10 cellular contexts compared by ENCODE assay signal in the genomic region with DNA sequence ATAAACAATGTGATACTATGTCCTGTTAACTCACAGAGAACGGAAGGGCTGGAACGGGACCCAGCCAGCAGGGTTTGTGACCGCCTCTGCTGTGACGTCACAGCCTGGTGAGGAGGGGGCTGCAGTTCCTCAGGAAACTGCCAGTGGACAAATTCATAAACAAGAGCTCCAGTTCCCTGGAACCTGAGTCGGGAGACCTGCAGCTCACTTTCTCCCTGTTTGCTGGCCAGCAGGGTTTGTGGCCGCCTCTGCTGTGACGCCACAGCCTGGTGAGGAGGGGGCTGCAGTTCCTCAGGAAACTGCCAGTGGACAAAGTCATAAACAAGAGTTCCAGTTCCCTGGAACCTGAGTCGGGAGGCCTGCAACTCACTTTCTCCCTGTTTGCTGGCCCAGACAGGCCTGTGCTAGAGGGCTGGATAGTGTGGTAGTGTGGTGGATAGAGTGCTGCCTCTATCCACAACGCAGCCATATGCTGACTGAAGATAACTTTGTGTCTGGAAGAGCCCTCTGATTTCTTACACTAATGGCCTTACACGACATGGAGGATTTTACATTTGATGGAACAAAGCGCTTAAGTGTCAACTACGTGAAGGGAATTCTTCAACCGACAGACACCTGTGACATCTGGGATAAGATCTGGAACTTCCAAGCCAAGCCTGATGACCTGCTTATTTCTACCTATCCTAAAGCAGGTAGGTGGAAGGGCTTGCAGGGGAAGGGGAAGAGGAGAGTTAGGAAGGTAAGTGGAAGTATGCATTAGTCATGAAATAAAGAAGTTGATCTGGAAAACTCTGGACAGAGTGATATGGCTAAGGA. TPM values are rescaled to one million over a fixed set of nuclear protein-coding genes. Genes with fewer than 3 reads are reported as not detected.
A peak's percentile ranks its signal among the peaks of the same experiment; 100 is the strongest.
DNase-seq lines count a peak whose midpoint lies in the region; ATAC-seq, FAIRE-seq and TF ChIP-seq lines count a peak whose summit lies in the region.
"Had no signal": no experiment of that assay in that cellular context is flagged by ENCODE, and none has a peak within 500 bp of the region (broad histone marks: within the 10 kb centered on the region; RNA-seq: fewer than 3 reads in every experiment).

A gene (plus strand): TSS at position 140 of the 816 bp plus-strand sequence. CDS start 384 bp downstream, at position 524.

- peak within 1 kb of the TSS; percentile 10 for H4K8ac ChIP-seq in trophoblast cell (ENCODE audit: low read depth, low read length)

- no peak for TF ChIP-seq CTCF in GM12878 (IDR thresholded peaks at IDR 0.05 in 2 of 3, conservative IDR thresholded peaks at IDR 0.05 in 1 of 3; ENCODE audit: control insufficient read depth in 2 of 3, extremely low read depth in 1 of 3, insufficient read depth in 1 of 3, low read depth in 3 of 3, low read length in 3 of 3)

- ATAC-seq in GM12878 (no peak), HG02884 (IDR thresholded peaks at IDR 0.05; ENCODE audit: unreplicated experiment) (no peak), HG03565 (IDR thresholded peaks at IDR 0.05; ENCODE audit: unreplicated experiment) (no peak)
- ATAC-seq: activated CD8-positive, alpha-beta T cell treated with anti-CD3 and anti-CD28 coated beads, Interleukin-2, amount 10 ng/mL, durations not matched to agents 7 days and 5 days had no signal

- peak; percentile 13 for FAIRE-seq in GM12878 (lab: Jason Lieb, UNC)

- DNase-seq in COR-L47 (lab: John Stamatoyannopoulos, UW) (peak; percentile 21), GM12878 (ENCODE audit: low read depth, low spot score) (no peak), trophoblast cell (no peak), GF-D8 (lab: John Stamatoyannopoulos, UW) (no peak), hepatic stellate cell (ENCODE audit: low spot score) (no peak)
- DNase-seq: activated CD8-positive, alpha-beta T cell treated with anti-CD3 and anti-CD28 coated beads, Interleukin-2, amount 10 ng/mL, durations not matched to agents 7 days and 5 days; NCI-H1436 had no signal

- no peak within 1 kb of the TSS for H3K4me3 ChIP-seq in GM12878
- H3K4me3 ChIP-seq in iPS-18a (ENCODE audit: low read length), result peak within 1 kb of the TSS; percentile 29
- no peak within 1 kb of the TSS for H3K4me3 ChIP-seq in trophoblast cell (ENCODE audit: low read depth, low read length)

- no TSS peak for BruUV-seq in GM12878 (replicated peaks; lab: Mats Ljungman, UMichigan)

- H2BK12ac ChIP-seq in trophoblast cell (ENCODE audit: low read length), result no peak within 1 kb of the TSS

- H2BK120ac ChIP-seq in trophoblast cell (ENCODE audit: insufficient read depth, low read length, poor library complexity), result no peak within 1 kb of the TSS

- no peak for TF ChIP-seq RAD21 in GM12878 (IDR thresholded peaks at IDR 0.05; ENCODE audit: insufficient read depth, low read depth, low read length)

- no peak for TF ChIP-seq POLR2A in GM12878 (IDR thresholded peaks at IDR 0.05; ENCODE audit: low read depth, low read length)

- no peaks in the 10 kb centered on the region for H4K20me1 ChIP-seq in GM12878 (ENCODE audit: control insufficient read depth, insufficient read depth)

- POLR2A ChIA-PET in GM12878 (lab: Charles Lee), result no interaction called here

- RAD21 ChIA-PET in GM12878 (lab: Charles Lee; ENCODE audit: unreplicated experiment), result no interaction called here

- no peak for TF ChIP-seq EP300 in GM12878 (IDR thresholded peaks at IDR 0.05; ENCODE audit: borderline replicate concordance in 1 of 2, control insufficient read depth in 1 of 2, low read depth in 2 of 2, low read length in 2 of 2)

- no peaks in the 10 kb centered on the region for H3K9me3 ChIP-seq in GM12878 (replicated peaks; ENCODE audit: control insufficient read depth, insufficient read depth, low read length)
- H3K9me3 ChIP-seq in iPS-18a (ENCODE audit: control insufficient read depth, low read depth, low read length), result no peaks in the 10 kb centered on the region
- no peaks in the 10 kb centered on the region for H3K9me3 ChIP-seq in trophoblast cell (ENCODE audit: insufficient read depth, low read depth, low read length)

- H3K27me3 ChIP-seq in GM12878 (replicated peaks in 1 of 2; ENCODE audit: control insufficient read depth in 2 of 2, insufficient read depth in 2 of 2, low read length in 1 of 2) (no peaks in the 10 kb centered on the region), iPS-18a (ENCODE audit: control insufficient read depth, insufficient read depth, low read length) (no peaks in the 10 kb centered on the region), trophoblast cell (ENCODE audit: insufficient read depth, low read length) (no peaks in the 10 kb centered on the region)

- H2AFZ ChIP-seq in GM12878 (ENCODE audit: control insufficient read depth, low read depth, low read length) (no peak within 1 kb of the TSS), trophoblast cell (ENCODE audit: insufficient read depth, low read length, poor library complexity) (peak within 1 kb of the TSS; percentile 15)

- H3K18ac ChIP-seq in trophoblast cell (ENCODE audit: low read length), result no peak within 1 kb of the TSS

- intact Hi-C loops in GM12878 (cut with micrococcal nuclease; ENCODE audit: unreplicated experiment), result no loop called here

- H3K4ac ChIP-seq in trophoblast cell (ENCODE audit: low read depth, low read length), result no peak within 1 kb of the TSS

- 44% methylated on average over 13 of the region's 13 CpGs for WGBS in GM12878 (ENCODE audit: insufficient coverage, insufficient replicate concordance, low lambda C conversion rate, missing lambda C conversion rate)
- no CpG with 5 or more reads among the region's 13 CpGs for WGBS in trophoblast cell (ENCODE audit: extremely low coverage, insufficient coverage, insufficient read length)

- H3K79me2 ChIP-seq in GM12878 (ENCODE audit: control insufficient read depth, insufficient read depth, low read length), result no peaks in the 10 kb centered on the region
- no peaks in the 10 kb centered on the region for H3K79me2 ChIP-seq in trophoblast cell (ENCODE audit: control insufficient read depth, insufficient read depth, low read length, poor library complexity)

- in situ Hi-C loops in GM12878 (cut with MboI), result no loop called here

- no peaks in the 10 kb centered on the region for H3K36me3 ChIP-seq in GM12878 (ENCODE audit: control insufficient read depth in 2 of 2, insufficient read depth in 2 of 2, low read length in 1 of 2)
- no peaks in the 10 kb centered on the region for H3K36me3 ChIP-seq in iPS-18a (ENCODE audit: control insufficient read depth, low read depth, low read length)
- H3K36me3 ChIP-seq in trophoblast cell (ENCODE audit: control insufficient read depth in 1 of 2, insufficient read depth in 2 of 2, low read length in 2 of 2), result no peaks in the 10 kb centered on the region

- no peak within 1 kb of the TSS for H3K4me2 ChIP-seq in GM12878 (ENCODE audit: control insufficient read depth, insufficient read depth)
- H3K4me2 ChIP-seq in trophoblast cell (ENCODE audit: low read length), result peak within 1 kb of the TSS; percentile 29

- H3K9ac ChIP-seq in GM12878 (ENCODE audit: control insufficient read depth, insufficient read depth, low read length) (no peak within 1 kb of the TSS), iPS-18a (ENCODE audit: low read length) (peak within 1 kb of the TSS; percentile 3), trophoblast cell (ENCODE audit: low read length) (no peak within 1 kb of the TSS)

- H3K4me1 ChIP-seq in GM12878 (ENCODE audit: control insufficient read depth, insufficient read depth, low read length), result no peaks in the 10 kb centered on the region
- H3K4me1 ChIP-seq in iPS-18a (ENCODE audit: control insufficient read depth, low read depth, low read length), result peaks cover 28% of the 10 kb centered on the region
- H3K4me1 ChIP-seq in trophoblast cell (ENCODE audit: control insufficient read depth in 1 of 2, insufficient read depth in 2 of 2, low read length in 2 of 2), result peaks cover 2 to 8% of the 10 kb centered on the region in 2 experiments

- H3K27ac ChIP-seq in GM12878 (ENCODE audit: control insufficient read depth, insufficient read depth) (no peak within 1 kb of the TSS), iPS-18a (ENCODE audit: low read length) (peak within 1 kb of the TSS; percentile 32), trophoblast cell (ENCODE audit: low read depth, low read length) (peak within 1 kb of the TSS; percentile 57)

- no peak within 1 kb of the TSS for H4K91ac ChIP-seq in trophoblast cell (ENCODE audit: low read depth, low read length)

- no peak within 1 kb of the TSS for H3K14ac ChIP-seq in trophoblast cell (ENCODE audit: low read length)

- H3K23ac ChIP-seq in trophoblast cell (ENCODE audit: low read length), result no peak within 1 kb of the TSS

- H2AK5ac ChIP-seq in trophoblast cell (ENCODE audit: low read length), result no peak within 1 kb of the TSS

- CTCF ChIA-PET in GM12878 (lab: Yijun Ruan, JAX), result no interaction called here

- H2BK5ac ChIP-seq in trophoblast cell (ENCODE audit: low read depth, low read length, poor library complexity), result no peak within 1 kb of the TSS

- no peaks in the 10 kb centered on the region for H3K79me1 ChIP-seq in trophoblast cell (ENCODE audit: low read length)

- SMC1A ChIA-PET in GM12878 (lab: Charles Lee; ENCODE audit: uncharacterized antibody, unreplicated experiment), result interaction anchor here (0.6 to 1.5 kb wide), 3 partner anchors 36 to 258 kb away, joined by 3 read pairs; no protein-coding TSS in a partner anchor

- H4K12ac ChIP-seq in trophoblast cell (ENCODE audit: low read depth, low read length), result no peak within 1 kb of the TSS

TF ChIP-seq in GM12878, 131 proteins besides CTCF, POLR2A, EP300 and RAD21:
- 0 out of 2 replicates have a peak, but pooled peaks have one; percentile 18 for TF ChIP-seq CREM (IDR thresholded peaks at IDR 0.05; ENCODE audit: low read depth)
- TF ChIP-seq TBL1XR1 (IDR thresholded peaks at IDR 0.05; ENCODE audit: low read depth, low read length), result no peak

RNA-seq across cellular contexts. Expression of the gene that starts here (rescaled TPM):
- total RNA-seq in GM12878 (2013; cell fraction: nucleolus; rRNA removed), result not detected in 2 replicates
- total RNA-seq in GM12878 (2014; rRNA removed) (not detected in 2 replicates), GM12878 (2014; rRNA removed; fragmentation: Illumina TruSeq; extraction: Trizol) (not detected in 2 replicates), GM12878 (2021) (not detected in 2 replicates)
- not detected for polyA plus RNA-seq in GM12878 (2011; ENCODE audit: low read depth)
- polyA plus RNA-seq in GM12878 (2011; rRNA removed) (not detected in 2 replicates), GM12878 (2014; fragmentation: Illumina TruSeq; extraction: Trizol) (not detected in 2 replicates), GM12878 (2014; fragmentation: Nextera tagmentation; extraction: Ambion mirVana) (not detected), GM12878 (2014; rRNA removed) (0.04 TPM in 1 of 2 replicates, not detected in the other), GM12878 (2016; fragmentation: Nextera tagmentation; extraction: Ambion mirVana) (not detected)
- polyA plus RNA-seq in GM12878 (2011; cell fraction: cytosol; rRNA removed), result not detected in 2 replicates
- not detected in 2 replicates for polyA plus RNA-seq in GM12878 (2011; cell fraction: nucleus; rRNA removed)
- not detected in 2 replicates for polyA plus RNA-seq in GM12878 (2012)
- not detected in 2 replicates for polyA minus RNA-seq in GM12878 (2011; rRNA and poly(A)+ RNA removed)
- polyA minus RNA-seq in GM12878 (2011; cell fraction: cytosol; rRNA and poly(A)+ RNA removed), result not detected in 2 replicates
- not detected in 2 replicates for polyA minus RNA-seq in GM12878 (2011; cell fraction: nucleus; rRNA and poly(A)+ RNA removed)
- polyA plus RNA-seq in trophoblast cell (2013), result 1.2 and 1.4 TPM in 2 replicates
- total RNA-seq: activated CD8-positive, alpha-beta T cell treated with anti-CD3 and anti-CD28 coated beads, Interleukin-2, amount 10 ng/mL, durations not matched to agents 7 days and 5 days had no signal
